ENCODE assay signal across 14 cellular contexts in the genomic region with DNA sequence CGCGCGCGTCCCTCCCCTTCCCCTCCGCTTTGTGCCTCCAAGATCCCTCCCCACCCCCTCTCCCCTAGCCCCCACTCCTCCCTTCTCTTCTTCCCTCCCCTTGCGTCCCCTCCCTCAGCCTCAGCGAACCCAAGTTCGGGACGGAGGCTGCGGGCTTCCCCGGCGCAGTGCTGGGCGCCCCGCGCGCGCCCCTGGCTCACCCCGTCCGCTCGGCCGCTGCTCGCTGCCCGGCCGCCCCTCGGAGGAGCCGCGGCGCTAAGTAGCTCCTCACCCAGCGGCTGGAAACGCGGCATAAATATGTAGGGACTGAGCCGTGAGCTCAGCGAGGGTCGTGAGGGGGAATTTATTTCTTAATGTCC. TPM values are rescaled to one million over a fixed set of nuclear protein-coding genes. Genes with fewer than 3 reads are reported as not detected.
A peak's percentile ranks its signal among the peaks of the same experiment; 100 is the strongest.
DNase-seq lines count a peak whose midpoint lies in the region; ATAC-seq, FAIRE-seq and TF ChIP-seq lines count a peak whose summit lies in the region.
"Had no signal": no experiment of that assay in that cellular context is flagged by ENCODE, and none has a peak within 500 bp of the region (broad histone marks: within the 10 kb centered on the region; RNA-seq: fewer than 3 reads in every experiment).

Gene NOS1, minus strand, starts transcription at position 315 of the 359 bp plus-strand sequence. CDS start 30,557 bp downstream, outside the sequence.

- no peaks in the 10 kb centered on the region for H3K9me3 ChIP-seq in HUES64 (ENCODE audit: insufficient read depth, low read depth, low read length)
- no peaks in the 10 kb centered on the region for H3K9me3 ChIP-seq in keratinocyte (ENCODE audit: control insufficient read depth, low read depth, low read length)
- no peaks in the 10 kb centered on the region for H3K9me3 ChIP-seq in BE2C

- no peaks in the 10 kb centered on the region for H3K4me1 Mint-ChIP-seq in brain
- H3K4me1 Mint-ChIP-seq in activated CD4-positive, alpha-beta memory T cell treated with anti-CD3 and anti-CD28 coated beads, Interleukin-2, amount 10 ng/mL, durations not matched to agents 7 days and 5 days, result no peaks in the 10 kb centered on the region
- H3K4me1 Mint-ChIP-seq: CD14-positive monocyte had no signal

- H3K79me2 ChIP-seq in keratinocyte (ENCODE audit: control insufficient read depth, insufficient read depth, low read length), result peaks cover 28% of the 10 kb centered on the region

- intact Hi-C loops in sciatic nerve (cut with DNase I), result no loop called here

- no peak for TF ChIP-seq CTCF in brain (conservative IDR thresholded peaks at IDR 0.05)
- TF ChIP-seq CTCF in keratinocyte (optimal IDR thresholded peaks at IDR 0.05 in 1 of 3, IDR thresholded peaks at IDR 0.05 in 1 of 3, conservative IDR thresholded peaks at IDR 0.05 in 1 of 3; ENCODE audit: extremely low read depth in 1 of 3, insufficient read depth in 2 of 3, low read length in 3 of 3), result no peak
- no peak for TF ChIP-seq CTCF in BE2C (IDR thresholded peaks at IDR 0.05; ENCODE audit: low read depth, low read length)

- H3K27me3 Mint-ChIP-seq in brain, result peaks cover 87% of the 10 kb centered on the region
- H3K27me3 Mint-ChIP-seq in activated CD4-positive, alpha-beta memory T cell treated with anti-CD3 and anti-CD28 coated beads, Interleukin-2, amount 10 ng/mL, durations not matched to agents 7 days and 5 days, result peaks cover 41% of the 10 kb centered on the region

- H3K4me1 ChIP-seq in HUES64 (ENCODE audit: insufficient read depth, low read length) (no peaks in the 10 kb centered on the region), keratinocyte (ENCODE audit: control insufficient read depth, extremely low read depth, insufficient read depth, low read length) (peaks cover 16% of the 10 kb centered on the region), BE2C (no peaks in the 10 kb centered on the region)

- ATAC-seq in sciatic nerve, result no peak
- ATAC-seq: activated CD8-positive, alpha-beta T cell treated with anti-CD3 and anti-CD28 coated beads, Interleukin-2, amount 10 ng/mL, durations not matched to agents 7 days and 5 days had no signal

- peak within 1 kb of the TSS; percentile 80 for H2AFZ ChIP-seq in keratinocyte (ENCODE audit: control insufficient read depth, low read length)

- POLR2A ChIA-PET in activated CD4-positive, alpha-beta memory T cell treated with anti-CD3 and anti-CD28 coated beads, Interleukin-2, amount 10 ng/mL, durations not matched to agents 7 days and 5 days (lab: Charles Lee), result no interaction called here

- no peaks in the 10 kb centered on the region for H3K36me3 ChIP-seq in HUES64 (ENCODE audit: insufficient read depth, low read length)
- H3K36me3 ChIP-seq in keratinocyte (ENCODE audit: control insufficient read depth in 2 of 2, extremely low read depth in 1 of 2, insufficient read depth in 2 of 2, low read length in 2 of 2), result peaks cover 5 to 11% of the 10 kb centered on the region in 2 experiments
- no peaks in the 10 kb centered on the region for H3K36me3 ChIP-seq in BE2C

- no peak within 1 kb of the TSS for H3K27ac Mint-ChIP-seq in brain
- H3K27ac Mint-ChIP-seq in activated CD4-positive, alpha-beta memory T cell treated with anti-CD3 and anti-CD28 coated beads, Interleukin-2, amount 10 ng/mL, durations not matched to agents 7 days and 5 days, result no peak within 1 kb of the TSS
- H3K27ac Mint-ChIP-seq: activated CD8-positive, alpha-beta T cell treated with anti-CD3 and anti-CD28 coated beads, Interleukin-2, amount 10 ng/mL, durations not matched to agents 7 days and 5 days had no signal

- peak within 1 kb of the TSS; percentile 69 for H3K9ac ChIP-seq in HUES64 (ENCODE audit: low read depth, low read length)
- peak within 1 kb of the TSS; percentile 82 for H3K9ac ChIP-seq in keratinocyte (ENCODE audit: control insufficient read depth, extremely low read depth, insufficient read depth, low read length)

- dilution Hi-C loops in keratinocyte (cut with MboI; ENCODE audit: extremely low pct_ligation_motif_present, low sequenced_read_pairs), result loop anchor here (25.0 kb wide), 1 partner anchor 476 kb away; no protein-coding TSS in a partner anchor

- peaks cover 88% of the 10 kb centered on the region for H3K27me3 ChIP-seq in HUES64 (ENCODE audit: insufficient read depth, low read length)
- H3K27me3 ChIP-seq in keratinocyte (ENCODE audit: control insufficient read depth, extremely low read depth, insufficient read depth, low read length), result peaks cover 4% of the 10 kb centered on the region
- H3K27me3 ChIP-seq in BE2C, result peaks cover 72% of the 10 kb centered on the region

- CTCF ChIA-PET in activated CD4-positive, alpha-beta memory T cell treated with anti-CD3 and anti-CD28 coated beads, Interleukin-2, amount 10 ng/mL, durations not matched to agents 7 days and 5 days (lab: Charles Lee), result no interaction called here

- H3K9me1 ChIP-seq in keratinocyte (ENCODE audit: control insufficient read depth, extremely low read depth, insufficient read depth, low read length), result no peaks in the 10 kb centered on the region

- WGBS in HUES64, result under 1% methylated on average over 29 of the region's 34 CpGs

- H3K36me3 Mint-ChIP-seq in brain, result no peaks in the 10 kb centered on the region
- no peaks in the 10 kb centered on the region for H3K36me3 Mint-ChIP-seq in activated CD4-positive, alpha-beta memory T cell treated with anti-CD3 and anti-CD28 coated beads, Interleukin-2, amount 10 ng/mL, durations not matched to agents 7 days and 5 days (ENCODE audit: low read depth)
- H3K36me3 Mint-ChIP-seq: CD14-positive monocyte had no signal

- H3K4me3 ChIP-seq in HUES64 (ENCODE audit: low read length) (peak within 1 kb of the TSS; percentile 90), keratinocyte (ENCODE audit: control insufficient read depth in 2 of 3, extremely low read depth in 1 of 3, insufficient read depth in 2 of 3, low read depth in 1 of 3, low read length in 3 of 3) (peak within 1 kb of the TSS; percentile 74 to 89 (median 79)), BE2C (ENCODE audit: low read depth, low read length) (no peak within 1 kb of the TSS)

- H3K4me3 Mint-ChIP-seq in brain, result peak within 1 kb of the TSS; percentile 37 to 77 (median 73)
- no peak within 1 kb of the TSS for H3K4me3 Mint-ChIP-seq in activated CD4-positive, alpha-beta memory T cell treated with anti-CD3 and anti-CD28 coated beads, Interleukin-2, amount 10 ng/mL, durations not matched to agents 7 days and 5 days
- H3K4me3 Mint-ChIP-seq: activated CD8-positive, alpha-beta T cell treated with anti-CD3 and anti-CD28 coated beads, Interleukin-2, amount 10 ng/mL, durations not matched to agents 7 days and 5 days had no signal

- H3K9me3 Mint-ChIP-seq in brain, result peaks cover 0 to 2% (median 0%) of the 10 kb centered on the region in 5 experiments
- no peaks in the 10 kb centered on the region for H3K9me3 Mint-ChIP-seq in activated CD4-positive, alpha-beta memory T cell treated with anti-CD3 and anti-CD28 coated beads, Interleukin-2, amount 10 ng/mL, durations not matched to agents 7 days and 5 days

- H3K27ac ChIP-seq in HUES64 (ENCODE audit: low read depth, low read length), result no peak within 1 kb of the TSS
- peak within 1 kb of the TSS; percentile 74 for H3K27ac ChIP-seq in keratinocyte (ENCODE audit: control insufficient read depth, insufficient read depth, low read length)

- FAIRE-seq in keratinocyte (lab: Jason Lieb, UNC), result no peak

- DNase-seq in keratinocyte (ENCODE audit: low read depth, low spot score) (no peak), sciatic nerve (ENCODE audit: low spot score) (peak; percentile 31), COLO829 (ENCODE audit: low spot score) (no peak), NCI-H2227 (lab: John Stamatoyannopoulos, UW; ENCODE audit: unreplicated experiment) (no peak), BE2C (no peak)
- no peak for DNase-seq in activated CD4-positive, alpha-beta memory T cell treated with anti-CD3 and anti-CD28 coated beads, Interleukin-2, amount 10 ng/mL, durations not matched to agents 7 days and 5 days
- DNase-seq: activated CD8-positive, alpha-beta T cell treated with anti-CD3 and anti-CD28 coated beads, Interleukin-2, amount 10 ng/mL, durations not matched to agents 7 days and 5 days; activated gamma-delta T cell; NCI-H1694 treated with DMSO at 0.1 percent for 48 hours; stimulated activated naive CD4-positive, alpha-beta T cell had no signal

- H4K20me1 ChIP-seq in keratinocyte (ENCODE audit: control insufficient read depth, extremely low read depth, insufficient read depth, low read length), result no peaks in the 10 kb centered on the region

- H3K4me2 ChIP-seq in keratinocyte (ENCODE audit: control insufficient read depth, extremely low read depth, insufficient read depth, low read depth, low read length), result peak within 1 kb of the TSS; percentile 92

RNA-seq across cellular contexts. Expression of gene NOS1, which starts in this region (rescaled TPM):
- 0.75 TPM for polyA plus RNA-seq in HUES64 (2013, experiment 1 of 2)
- polyA plus RNA-seq in HUES64 (2013, experiment 2 of 2), result 0.57 TPM
- 1.5 TPM for polyA plus RNA-seq in brain (ENCODE audit: insufficient read depth, low read depth, low replicate concordance)
- polyA plus RNA-seq in keratinocyte, result 2.8 to 11.4 TPM (median 5.6 TPM) in 3 replicates
- 1.8 TPM for polyA plus RNA-seq in keratinocyte (2011; ENCODE audit: low read depth)
- polyA plus RNA-seq in keratinocyte (2011; cell fraction: cytosol; rRNA removed), result 6.2 and 7.2 TPM in 2 replicates
- polyA plus RNA-seq in keratinocyte (2011; cell fraction: nucleus; rRNA removed), result 22.0 and 23.8 TPM in 2 replicates
- polyA plus RNA-seq in keratinocyte (2012; ENCODE audit: low replicate concordance), result 3.9 and 15.9 TPM in 2 replicates
- polyA minus RNA-seq in keratinocyte, result 9.7 to 66.6 TPM (median 22.5 TPM) in 3 replicates
- 13.2 TPM for polyA minus RNA-seq in keratinocyte (2011; cell fraction: cytosol; rRNA and poly(A)+ RNA removed)
- 22.1 and 29.6 TPM in 2 replicates for polyA minus RNA-seq in keratinocyte (2011; cell fraction: nucleus; rRNA and poly(A)+ RNA removed)
- 17.6 TPM for total RNA-seq in sciatic nerve
- total RNA-seq in activated CD4-positive, alpha-beta memory T cell treated with anti-CD3 and anti-CD28 coated beads, Interleukin-2, amount 10 ng/mL, durations not matched to agents 7 days and 5 days, result not detected
- polyA plus RNA-seq in BE2C (2012; ENCODE audit: insufficient read depth, insufficient read length, low read depth), result 0.03 TPM
- total RNA-seq: activated CD8-positive, alpha-beta T cell treated with anti-CD3 and anti-CD28 coated beads, Interleukin-2, amount 10 ng/mL, durations not matched to agents 7 days and 5 days; LHCN-M2 had no signal
- polyA plus RNA-seq: CD14-positive monocyte had no signal

Comparison
In these comparisons a context has a peak if more than half of its experiments do, and no peak if none do; other contexts are left out.
1. RNA of gene NOS1 (total RNA-seq): 17.6 TPM in sciatic nerve (single experiment); not detected in activated CD4-positive, alpha-beta memory T cell treated with anti-CD3 and anti-CD28 coated beads, Interleukin-2, amount 10 ng/mL, durations not matched to agents 7 days and 5 days; every median in the first group is over 10 times any median in the second.